Comparison of ENCODE assay signal across 9 cellular contexts in genomic region chr2:112623913-112624777, GRCh38. TPM values are rescaled to one million over a fixed set of nuclear protein-coding genes. Genes with fewer than 3 reads are reported as not detected.
DNase-seq lines count a peak whose midpoint lies in the region; ATAC-seq lines count a peak whose summit lies in the region.
"Had no signal": no experiment of that assay in that cellular context is flagged by ENCODE, and none has a peak within 500 bp of the region (broad histone marks: within the 10 kb centered on the region; RNA-seq: fewer than 3 reads in every experiment).

No MANE protein-coding gene starts in this region.

- peak; percentile 15 to 56 (median 46) for DNase-seq in activated CD4-positive, CD25-positive, alpha-beta regulatory T cell (lab: John Stamatoyannopoulos, UW)
- DNase-seq in activated CD4-positive, CD25-positive, alpha-beta regulatory T cell treated with anti-CD3 and anti-CD28 coated beads, Interleukin-2, amount 50 U/mL, for 72 hours: no peak
- DNase-seq in NOMO-1 treated with DMSO at 0.1 percent for 48 hours (lab: John Stamatoyannopoulos, UW; ENCODE audit: unreplicated experiment) (peak; percentile 70), left cardiac atrium (peak; percentile 72), NCI-H187 treated with DMSO at 0.1 percent for 48 hours (lab: John Stamatoyannopoulos, UW) (no peak), retina (no peak)
- peak; percentile 45 to 50 for DNase-seq in activated T-helper 1 cell treated with anti-CD3 and anti-CD28 coated beads, Interleukin-2, amount 50 U/mL, for 16 hours (ENCODE audit: low read depth in 1 of 2, low spot score in 1 of 2)
- peak; percentile 37 to 53 for DNase-seq in stimulated activated CD8-positive, alpha-beta memory T cell treated with anti-CD3 and anti-CD28 coated beads, Interleukin-4, amount 100 ng/mL, for 1 hour (ENCODE audit: low read depth in 2 of 2, low spot score in 1 of 2)

- intact Hi-C loops in left cardiac atrium (cut with DNase I): loop anchor here (2.0 to 10.0 kb wide), 2 partner anchors 67 to 71 kb away; no protein-coding TSS in a partner anchor

- peak in 1 of 2 donors; percentile 62 for ATAC-seq in left cardiac atrium
- ATAC-seq: body of pancreas had no signal

RNA-seq across cellular contexts. Expression of gene SLC20A1, which starts 21.6 kb away (rescaled TPM):
- total RNA-seq in left cardiac atrium: 10 to 100 TPM; 15.1 to 38.1 TPM

RNA-seq across cellular contexts. Expression of gene CHCHD5, which starts 39.7 kb away (rescaled TPM):
- total RNA-seq in left cardiac atrium: 10 to 100 TPM; 21.7 to 24.0 TPM

Comparison
In these comparisons a context has a peak if more than half of its experiments do, and no peak if none do; other contexts are left out.
1. DNase-seq: peak in activated CD4-positive, CD25-positive, alpha-beta regulatory T cell (4 of 4), NOMO-1 treated with DMSO at 0.1 percent for 48 hours (single experiment), activated T-helper 1 cell treated with anti-CD3 and anti-CD28 coated beads, Interleukin-2, amount 50 U/mL, for 16 hours (2 of 2), left cardiac atrium (single experiment) and stimulated activated CD8-positive, alpha-beta memory T cell treated with anti-CD3 and anti-CD28 coated beads, Interleukin-4, amount 100 ng/mL, for 1 hour (2 of 2); none in activated CD4-positive, CD25-positive, alpha-beta regulatory T cell treated with anti-CD3 and anti-CD28 coated beads, Interleukin-2, amount 50 U/mL, for 72 hours (single experiment), NCI-H187 treated with DMSO at 0.1 percent for 48 hours (single experiment) and retina (single experiment).